ENCODE assay signal across 8 cellular contexts in the genomic region with DNA sequence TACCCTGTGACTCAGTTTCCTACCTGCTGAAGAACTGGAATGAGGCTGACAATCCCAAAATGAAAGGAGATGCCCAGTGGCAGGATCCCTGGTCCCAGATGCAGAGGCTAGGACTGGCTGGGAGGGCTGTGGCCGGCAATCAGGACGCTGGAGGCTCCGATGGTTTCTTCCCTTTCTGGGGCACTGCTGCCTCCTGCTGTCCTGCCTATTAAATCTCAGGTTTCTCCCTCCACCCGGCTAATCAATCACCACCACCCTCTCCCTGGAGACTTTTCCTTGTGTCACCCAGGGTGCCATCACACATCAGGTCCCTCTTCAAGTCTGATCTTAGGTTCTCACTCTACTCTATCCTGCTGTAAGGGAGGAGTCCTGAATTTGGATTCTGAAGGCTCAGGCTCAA.
DNase-seq lines count a peak whose midpoint lies in the region; ATAC-seq, FAIRE-seq and TF ChIP-seq lines count a peak whose summit lies in the region.

No MANE protein-coding gene starts in this region.

- CTCF ChIA-PET in activated naive CD4-positive, alpha-beta T cell treated with anti-CD3 and anti-CD28 coated beads for 36 hours (lab: Charles Lee) = interaction anchor here (0.7 to 2.2 kb wide), 3 partner anchors 121 to 286 kb away, joined by 3 to 9 read pairs (median 3); no protein-coding TSS in a partner anchor

- no peaks in the 10 kb centered on the region for H3K36me3 Mint-ChIP-seq in activated naive CD4-positive, alpha-beta T cell treated with anti-CD3 and anti-CD28 coated beads for 36 hours (ENCODE audit: low read depth)

- H3K9me3 Mint-ChIP-seq in activated naive CD4-positive, alpha-beta T cell treated with anti-CD3 and anti-CD28 coated beads for 36 hours = no peaks in the 10 kb centered on the region

- H3K9me3 ChIP-seq in OCI-LY1 (ENCODE audit: low read length) (no peaks in the 10 kb centered on the region), kidney (ENCODE audit: control insufficient read depth in 1 of 2, low read length in 2 of 2) (no peaks in the 10 kb centered on the region)

- H3K9me2 ChIP-seq in OCI-LY1 (ENCODE audit: low read depth, low read length) = no peaks in the 10 kb centered on the region

- H3K27me3 ChIP-seq in OCI-LY1 (ENCODE audit: insufficient read depth, low read length) = no peaks in the 10 kb centered on the region

- no peaks in the 10 kb centered on the region for H3F3A ChIP-seq in OCI-LY1 (ENCODE audit: insufficient read depth, low read length)

- H3K9ac ChIP-seq in OCI-LY1 (ENCODE audit: low read length) = no peak overlapping the region
- no peak overlapping the region for H3K9ac ChIP-seq in kidney (ENCODE audit: low read length in 2 of 2)

- H3K27ac ChIP-seq in OCI-LY1 (ENCODE audit: low read depth, low read length, poor library complexity, severe bottlenecking) (no peak overlapping the region), kidney (ENCODE audit: low read depth in 2 of 2, low read length in 2 of 2) (no peak overlapping the region)

- H3K4me1 ChIP-seq in OCI-LY1 (ENCODE audit: insufficient read depth, low read length, severe bottlenecking) (no peaks in the 10 kb centered on the region), kidney (ENCODE audit: control insufficient read depth in 1 of 2, insufficient read depth in 1 of 2, low read depth in 1 of 2, low read length in 2 of 2) (peaks cover 0 to 4% of the 10 kb centered on the region in 2 donors)

- H4K20me1 ChIP-seq in OCI-LY1 (ENCODE audit: insufficient read depth, low read length) = no peaks in the 10 kb centered on the region

- H3K36me3 ChIP-seq in OCI-LY1 (ENCODE audit: insufficient read depth, low read length) (no peaks in the 10 kb centered on the region), kidney (ENCODE audit: control insufficient read depth in 1 of 2, insufficient read depth in 2 of 2, low read length in 2 of 2) (no peaks in the 10 kb centered on the region)

- H3K79me2 ChIP-seq in OCI-LY1 (ENCODE audit: insufficient read depth, low read length) = no peaks in the 10 kb centered on the region

- H3K4me3 ChIP-seq in OCI-LY1 (ENCODE audit: low read depth, low read length, poor library complexity, severe bottlenecking) (no peak overlapping the region), kidney (ENCODE audit: low read length in 2 of 2) (peak overlapping the region; percentile 44 to 52)

- intact Hi-C loops in activated naive CD4-positive, alpha-beta T cell treated with anti-CD3 and anti-CD28 coated beads for 36 hours (cut with micrococcal nuclease) = loop anchor here (10.0 kb wide), 1 partner anchor 299 kb away; no protein-coding TSS in a partner anchor
- intact Hi-C loops in kidney (cut with DNase I) = no loop called here

- H3K27ac Mint-ChIP-seq in activated naive CD4-positive, alpha-beta T cell treated with anti-CD3 and anti-CD28 coated beads for 36 hours = no peak overlapping the region

- H3K4me3 Mint-ChIP-seq in activated naive CD4-positive, alpha-beta T cell treated with anti-CD3 and anti-CD28 coated beads for 36 hours = no peak overlapping the region

- DNase-seq in activated naive CD4-positive, alpha-beta T cell treated with anti-CD3 and anti-CD28 coated beads for 36 hours = peak; percentile 51
- no peak for DNase-seq in activated naive CD4-positive, alpha-beta T cell (lab: John Stamatoyannopoulos, UW)
- DNase-seq in cerebellar cortex (ENCODE audit: low spot score) = peak; percentile 73
- peak; percentile 75 for DNase-seq in kidney
- peak; percentile 5 for DNase-seq in stimulated activated CD4-positive, alpha-beta T cell treated with anti-CD3 and anti-CD28 coated beads, Interleukin-1b, Interleukin-23, amount 100 ng/mL, for 48 hours
- DNase-seq in activated gamma-delta T cell treated with Interleukin-2 at 50 U/mL for 16 hours = no peak

- ATAC-seq in HG03159 (IDR thresholded peaks at IDR 0.05; ENCODE audit: unreplicated experiment) = peak; percentile 63

- no peaks in the 10 kb centered on the region for H3K27me3 Mint-ChIP-seq in activated naive CD4-positive, alpha-beta T cell treated with anti-CD3 and anti-CD28 coated beads for 36 hours (ENCODE audit: low read depth)

- no peak overlapping the region for H2AFZ ChIP-seq in OCI-LY1 (ENCODE audit: low read length)

- TF ChIP-seq CTCF in OCI-LY1 (IDR thresholded peaks at IDR 0.05; ENCODE audit: low read length) (peak; percentile 26), kidney (IDR thresholded peaks at IDR 0.05; ENCODE audit: borderline replicate concordance, extremely low read depth, insufficient read depth) (peak; percentile 40)

- no peak for FAIRE-seq in kidney (lab: Jason Lieb, UNC)

- no peak overlapping the region for H3K4me2 ChIP-seq in OCI-LY1 (ENCODE audit: low read length)

- peaks cover 23% of the 10 kb centered on the region for H3K4me1 Mint-ChIP-seq in activated naive CD4-positive, alpha-beta T cell treated with anti-CD3 and anti-CD28 coated beads for 36 hours (ENCODE audit: low read depth)

Comparison
In these comparisons a context has a peak if more than half of its experiments do, and no peak if none do; other contexts are left out.
1. DNase-seq: peak in activated naive CD4-positive, alpha-beta T cell treated with anti-CD3 and anti-CD28 coated beads for 36 hours (single experiment), cerebellar cortex (single experiment), kidney (single experiment) and stimulated activated CD4-positive, alpha-beta T cell treated with anti-CD3 and anti-CD28 coated beads, Interleukin-1b, Interleukin-23, amount 100 ng/mL, for 48 hours (single experiment); none in activated naive CD4-positive, alpha-beta T cell (0 of 4) and activated gamma-delta T cell treated with Interleukin-2 at 50 U/mL for 16 hours (single experiment).